In the genomic region with DNA sequence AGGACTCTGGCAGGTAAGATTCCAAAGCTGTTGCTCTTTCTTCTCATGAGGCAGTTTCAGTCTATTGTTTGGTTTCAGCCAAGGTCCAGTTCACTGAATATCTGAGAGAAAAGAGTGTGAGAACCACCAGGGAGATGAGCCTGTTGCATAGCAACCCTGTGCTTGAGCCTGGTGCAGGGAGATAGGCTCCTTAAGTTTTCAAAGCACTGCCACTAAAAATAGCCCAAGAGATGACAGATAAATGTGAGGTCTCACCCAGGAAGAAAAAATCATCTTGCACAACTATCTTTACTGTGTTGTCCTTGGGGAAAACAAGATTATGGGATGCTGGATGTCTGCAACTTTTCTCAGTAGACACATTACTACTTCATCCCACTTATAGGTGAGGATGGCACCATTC, we compare ENCODE assay signal across 1 cellular context.
A peak's percentile ranks its signal among the peaks of the same experiment; 100 is the strongest.
TF ChIP-seq lines count a peak whose summit lies in the region.

No MANE protein-coding gene starts in this region.

TF ChIP-seq in K562, 482 proteins besides CTCF, POLR2A, EP300 and RAD21 (continued from another document):
- TF ChIP-seq RCOR1 (IDR thresholded peaks at IDR 0.05; ENCODE audit: borderline replicate concordance in 1 of 2, low read depth in 2 of 2, low read length in 2 of 2) (0 out of 4 replicates have a peak, but pooled peaks of 1 of the 2 experiments have one; percentile 47), U2AF1 (optimal IDR thresholded peaks at IDR 0.05; ENCODE audit: low read depth, low read length) (no peak), CTCFL (IDR thresholded peaks at IDR 0.05; ENCODE audit: borderline replicate concordance, insufficient read depth, low read depth, low read length, poor library complexity, severe bottlenecking) (no peak), CREBBP (IDR thresholded peaks at IDR 0.05; ENCODE audit: low read depth, low read length) (no peak), TCF3 (CRISPR knock-in tag; IDR thresholded peaks at IDR 0.05) (peak; percentile 62), PTBP1 (IDR thresholded peaks at IDR 0.05; ENCODE audit: low read depth, low read length) (no peak), PHF8 (IDR thresholded peaks at IDR 0.05; ENCODE audit: borderline replicate concordance, low read length) (no peak), SMARCA4 (IDR thresholded peaks at IDR 0.05) (no peak), FIP1L1 (IDR thresholded peaks at IDR 0.05; ENCODE audit: low read depth, low read length, poor library complexity, severe bottlenecking) (no peak), LARP7 (IDR thresholded peaks at IDR 0.05) (no peak), CHD2 (IDR thresholded peaks at IDR 0.05; ENCODE audit: low read depth, low read length) (no peak)
